9 cellular contexts compared by ENCODE assay signal in the genomic region with DNA sequence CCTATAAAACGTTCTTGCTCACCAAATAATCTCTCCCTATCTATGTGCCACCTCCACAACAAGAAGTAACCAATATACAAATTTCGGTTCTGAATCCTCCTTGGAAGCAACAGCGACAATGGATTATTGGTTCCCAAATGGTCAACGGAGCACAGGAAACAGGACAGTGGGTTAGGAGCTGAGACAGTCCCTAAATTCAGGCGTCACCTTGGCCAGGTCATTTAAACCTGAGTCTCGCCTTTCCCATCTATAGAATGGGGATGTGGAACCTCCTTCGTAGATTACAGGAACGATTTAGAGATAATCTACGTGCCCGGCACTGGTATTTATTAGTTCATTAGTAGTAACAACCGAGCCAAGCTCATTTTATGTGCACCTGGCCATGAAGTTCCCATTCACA. TPM values are rescaled to one million over a fixed set of nuclear protein-coding genes. Genes with fewer than 3 reads are reported as not detected.
A peak's percentile ranks its signal among the peaks of the same experiment; 100 is the strongest.
DNase-seq lines count a peak whose midpoint lies in the region; ATAC-seq and TF ChIP-seq lines count a peak whose summit lies in the region.
"Had no signal": no experiment of that assay in that cellular context is flagged by ENCODE, and none has a peak within 500 bp of the region (broad histone marks: within the 10 kb centered on the region; RNA-seq: fewer than 3 reads in every experiment).

No MANE protein-coding gene starts in this region.

- POLR2A ChIA-PET in activated naive CD8-positive, alpha-beta T cell treated with anti-CD3 and anti-CD28 coated beads, Interleukin-2, amount 10 ng/mL, durations not matched to agents 7 days and 5 days (lab: Charles Lee), result no interaction called here

- no peak for DNase-seq in activated T-cell treated with anti-CD3 and anti-CD28 coated beads, Interleukin-2, amount 50 U/mL, for 72 hours
- DNase-seq in activated T-cell treated with anti-CD3 and anti-CD28 coated beads, Interleukin-2, amount 50 U/mL, for 1 hour, result no peak
- DNase-seq in activated naive CD8-positive, alpha-beta T cell treated with anti-CD3 and anti-CD28 coated beads, Interleukin-2, amount 10 ng/mL, durations not matched to agents 7 days and 5 days, result no peak
- DNase-seq in left lung (no peak), tibial artery (no peak), SKM-1 (lab: John Stamatoyannopoulos, UW; ENCODE audit: unreplicated experiment) (no peak)
- DNase-seq in activated effector memory CD4-positive, alpha-beta T cell treated with anti-CD3 and anti-CD28 coated beads, Interleukin-2, amount 50 U/mL, for 16 hours, result no peak
- DNase-seq: DMS79 had no signal

- TF ChIP-seq CTCF in left lung (IDR thresholded peaks at IDR 0.05), result no peak
- no peak for TF ChIP-seq CTCF in tibial artery (IDR thresholded peaks at IDR 0.05)

- no peaks in the 10 kb centered on the region for H3K9me3 Mint-ChIP-seq in activated T-cell treated with anti-CD3 and anti-CD28 coated beads, Interleukin-2, amount 50 U/mL, for 72 hours
- H3K9me3 Mint-ChIP-seq in activated naive CD8-positive, alpha-beta T cell treated with anti-CD3 and anti-CD28 coated beads, Interleukin-2, amount 10 ng/mL, durations not matched to agents 7 days and 5 days, result no peaks in the 10 kb centered on the region

- H3K36me3 Mint-ChIP-seq in activated T-cell treated with anti-CD3 and anti-CD28 coated beads, Interleukin-2, amount 50 U/mL, for 72 hours (ENCODE audit: insufficient read depth in 2 of 2), result peaks cover 1 to 2% of the 10 kb centered on the region in 2 donors
- no peaks in the 10 kb centered on the region for H3K36me3 Mint-ChIP-seq in activated naive CD8-positive, alpha-beta T cell treated with anti-CD3 and anti-CD28 coated beads, Interleukin-2, amount 10 ng/mL, durations not matched to agents 7 days and 5 days

- H3K9me3 ChIP-seq in left lung (no peaks in the 10 kb centered on the region), tibial artery (no peaks in the 10 kb centered on the region)

- peaks cover 32% of the 10 kb centered on the region for H3K4me1 Mint-ChIP-seq in activated T-cell treated with anti-CD3 and anti-CD28 coated beads, Interleukin-2, amount 50 U/mL, for 72 hours (ENCODE audit: low read depth)
- peaks cover 17% of the 10 kb centered on the region for H3K4me1 Mint-ChIP-seq in activated naive CD8-positive, alpha-beta T cell treated with anti-CD3 and anti-CD28 coated beads, Interleukin-2, amount 10 ng/mL, durations not matched to agents 7 days and 5 days

- H3K4me3 ChIP-seq in left lung (peak overlapping the region; percentile 15 to 68), tibial artery (peak overlapping the region; percentile 80 to 87)

- H3K27me3 ChIP-seq in left lung (no peaks in the 10 kb centered on the region), tibial artery (no peaks in the 10 kb centered on the region)

- H3K4me1 ChIP-seq in left lung, result peaks cover 0 to 29% of the 10 kb centered on the region in 2 donors
- H3K4me1 ChIP-seq in tibial artery, result peaks cover 0 to 57% (median 26%) of the 10 kb centered on the region in 4 donors

- H3K4me3 Mint-ChIP-seq in activated T-cell treated with anti-CD3 and anti-CD28 coated beads, Interleukin-2, amount 50 U/mL, for 72 hours, result peak overlapping the region; percentile 88 to 91
- peak overlapping the region; percentile 85 for H3K4me3 Mint-ChIP-seq in activated naive CD8-positive, alpha-beta T cell treated with anti-CD3 and anti-CD28 coated beads, Interleukin-2, amount 10 ng/mL, durations not matched to agents 7 days and 5 days

- H3K36me3 ChIP-seq in left lung (no peaks in the 10 kb centered on the region), tibial artery (no peaks in the 10 kb centered on the region)

- H3K27ac ChIP-seq in left lung (no peak overlapping the region), tibial artery (peak overlapping the region; percentile 89 to 95)

- H3K27me3 Mint-ChIP-seq in activated T-cell treated with anti-CD3 and anti-CD28 coated beads, Interleukin-2, amount 50 U/mL, for 72 hours (ENCODE audit: low read depth), result peaks cover 5% of the 10 kb centered on the region
- H3K27me3 Mint-ChIP-seq in activated naive CD8-positive, alpha-beta T cell treated with anti-CD3 and anti-CD28 coated beads, Interleukin-2, amount 10 ng/mL, durations not matched to agents 7 days and 5 days, result peaks cover 17% of the 10 kb centered on the region

- no peak for ATAC-seq in activated T-cell treated with anti-CD3 and anti-CD28 coated beads, Interleukin-2, amount 50 U/mL, for 72 hours (replicated peaks in 1 of 2)
- ATAC-seq in activated naive CD8-positive, alpha-beta T cell treated with anti-CD3 and anti-CD28 coated beads, Interleukin-2, amount 10 ng/mL, durations not matched to agents 7 days and 5 days (ENCODE audit: low read depth), result no peak
- no peak for ATAC-seq in left lung
- no peak for ATAC-seq in HG03457 (IDR thresholded peaks at IDR 0.05; ENCODE audit: unreplicated experiment)

- H3K27ac Mint-ChIP-seq in activated T-cell treated with anti-CD3 and anti-CD28 coated beads, Interleukin-2, amount 50 U/mL, for 72 hours, result peak overlapping the region; percentile 14
- no peak overlapping the region for H3K27ac Mint-ChIP-seq in activated naive CD8-positive, alpha-beta T cell treated with anti-CD3 and anti-CD28 coated beads, Interleukin-2, amount 10 ng/mL, durations not matched to agents 7 days and 5 days

- intact Hi-C loops in left lung (cut with DNase I), result no loop called here
- intact Hi-C loops in tibial artery (cut with DNase I; ENCODE audit: low total_unique reads), result loop anchor here (5.0 kb wide), 1 partner anchor 38 kb away; no protein-coding TSS in a partner anchor

RNA-seq across cellular contexts. Expression of a gene that starts 1.1 kb away (rescaled TPM):
- total RNA-seq in activated T-cell treated with anti-CD3 and anti-CD28 coated beads, Interleukin-2, amount 50 U/mL, for 72 hours, result 1 to 10 TPM; 5.6 to 8.0 TPM
- total RNA-seq in activated naive CD8-positive, alpha-beta T cell treated with anti-CD3 and anti-CD28 coated beads, Interleukin-2, amount 10 ng/mL, durations not matched to agents 7 days and 5 days, result 1 to 10 TPM; 3.4 to 4.1 TPM
- 1 to 10 TPM; 7.5 to 8.9 TPM for total RNA-seq in left lung

Comparison
In these comparisons a context has a peak if more than half of its experiments do, and no peak if none do; other contexts are left out.
1. H3K27ac ChIP-seq: peak in tibial artery (2 of 2); none in left lung (0 of 2).